In genomic region chr13:111952814-111953213, GRCh38 we compare ENCODE assay signal across 14 cellular contexts.
DNase-seq lines count a peak whose midpoint lies in the region; ATAC-seq and TF ChIP-seq lines count a peak whose summit lies in the region.
"Had no signal": no experiment of that assay in that cellular context is flagged by ENCODE, and none has a peak within 500 bp of the region (broad histone marks: within the 10 kb centered on the region; RNA-seq: fewer than 3 reads in every experiment).

No MANE protein-coding gene starts in this region.

- H3K4me1 ChIP-seq in upper lobe of right lung (no peaks in the 10 kb centered on the region), lower lobe of right lung (no peaks in the 10 kb centered on the region)
- H3K4me1 ChIP-seq: BE2C, Caco-2 had no signal

- no peak overlapping the region for H3K27ac Mint-ChIP-seq in glutamatergic neuron (ENCODE audit: unreplicated experiment)
- H3K27ac Mint-ChIP-seq: CD8-positive, alpha-beta memory T cell had no signal

- H3K9me3 Mint-ChIP-seq in glutamatergic neuron (ENCODE audit: unreplicated experiment): peaks cover 16% of the 10 kb centered on the region

- H3K36me3 Mint-ChIP-seq in glutamatergic neuron (ENCODE audit: unreplicated experiment): peaks cover 18% of the 10 kb centered on the region
- H3K36me3 Mint-ChIP-seq: CD8-positive, alpha-beta memory T cell had no signal

- H3K27me3 ChIP-seq in upper lobe of right lung: peaks cover 4% of the 10 kb centered on the region
- H3K27me3 ChIP-seq in lower lobe of right lung (ENCODE audit: low read depth): no peaks in the 10 kb centered on the region

- in situ Hi-C loops in Caki2 (cut with HindIII; ENCODE audit: low pct_unique_long_range_greater_than_20kb, low sequenced_read_pairs): no loop called here

- no peaks in the 10 kb centered on the region for H3K36me3 ChIP-seq in upper lobe of right lung
- no peaks in the 10 kb centered on the region for H3K36me3 ChIP-seq in lower lobe of right lung
- H3K36me3 ChIP-seq: BE2C had no signal

- no peak overlapping the region for H3K27ac ChIP-seq in upper lobe of right lung
- H3K27ac ChIP-seq in lower lobe of right lung: no peak overlapping the region

- no peak for ATAC-seq in upper lobe of right lung
- no peak for ATAC-seq in HG02678 (IDR thresholded peaks at IDR 0.05; ENCODE audit: unreplicated experiment)
- no peak for ATAC-seq in HG03196 (IDR thresholded peaks at IDR 0.05; ENCODE audit: unreplicated experiment)
- ATAC-seq in lower lobe of right lung: no peak
- ATAC-seq: HCT116 had no signal

- H3K9me3 ChIP-seq in upper lobe of right lung (peaks cover 4% of the 10 kb centered on the region), lower lobe of right lung (no peaks in the 10 kb centered on the region)
- H3K9me3 ChIP-seq: BE2C had no signal

- peak overlapping the region; percentile 30 for H3K4me3 Mint-ChIP-seq in glutamatergic neuron (ENCODE audit: unreplicated experiment)
- H3K4me3 Mint-ChIP-seq: CD8-positive, alpha-beta memory T cell had no signal

- TF ChIP-seq CTCF in glutamatergic neuron (IDR thresholded peaks at IDR 0.05; ENCODE audit: partially characterized antibody, unreplicated experiment) (no peak), upper lobe of right lung (IDR thresholded peaks at IDR 0.05) (no peak), lower lobe of right lung (IDR thresholded peaks at IDR 0.05) (no peak)

- DNase-seq in activated effector memory CD4-positive, alpha-beta T cell treated with anti-CD3 and anti-CD28 coated beads, Interleukin-2, amount 50 U/mL, for 16 hours: peak; percentile 17
- no peak for DNase-seq in activated effector memory CD4-positive, alpha-beta T cell treated with Interleukin-2 at 50 U/mL for 16 hours
- peak; percentile 35 for DNase-seq in Caki2 (ENCODE audit: low read depth)
- DNase-seq in glutamatergic neuron: peak; percentile 10
- DNase-seq in upper lobe of right lung: peak; percentile 46
- DNase-seq in lower lobe of right lung: no peak
- DNase-seq: BE2C; Caco-2; CD8-positive, alpha-beta memory T cell; DMS53; GF-D8 had no signal

- intact Hi-C loops in upper lobe of right lung (cut with DNase I): no loop called here
- intact Hi-C loops in lower lobe of right lung (cut with DNase I): no loop called here

- H3K27me3 Mint-ChIP-seq in glutamatergic neuron (ENCODE audit: unreplicated experiment): peaks cover 20% of the 10 kb centered on the region

- H3K4me1 Mint-ChIP-seq in glutamatergic neuron (ENCODE audit: low read depth, unreplicated experiment): peaks cover 15% of the 10 kb centered on the region
- H3K4me1 Mint-ChIP-seq: CD8-positive, alpha-beta memory T cell had no signal

- H3K4me3 ChIP-seq in upper lobe of right lung (no peak overlapping the region), lower lobe of right lung (no peak overlapping the region)

Comparison
In these comparisons a context has a peak if more than half of its experiments do, and no peak if none do; other contexts are left out.
1. DNase-seq: peak in activated effector memory CD4-positive, alpha-beta T cell treated with anti-CD3 and anti-CD28 coated beads, Interleukin-2, amount 50 U/mL, for 16 hours (single experiment), Caki2 (single experiment), glutamatergic neuron (single experiment) and upper lobe of right lung (single experiment); none in activated effector memory CD4-positive, alpha-beta T cell treated with Interleukin-2 at 50 U/mL for 16 hours (single experiment) and lower lobe of right lung (single experiment).